17 cellular contexts compared by ENCODE assay signal in the genomic region with DNA sequence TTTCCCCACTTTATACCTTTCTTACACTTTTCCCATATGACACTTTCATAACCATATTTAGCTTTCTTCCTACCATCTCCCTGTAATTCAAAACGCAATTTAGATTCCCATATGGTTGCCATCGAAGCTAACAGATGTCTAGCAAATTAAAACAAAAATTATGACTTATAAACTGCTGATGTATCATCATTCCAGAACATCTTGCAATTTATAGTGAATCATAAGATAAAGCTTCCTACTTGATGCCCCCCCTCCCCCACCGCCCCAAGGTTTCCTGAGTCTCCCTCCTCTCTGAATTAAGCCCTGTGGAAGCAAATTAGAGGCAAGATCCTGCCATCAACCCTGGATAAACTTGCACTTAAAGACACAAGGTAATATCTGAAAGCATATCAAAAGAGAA. TPM values are rescaled to one million over a fixed set of nuclear protein-coding genes. Genes with fewer than 3 reads are reported as not detected.
DNase-seq lines count a peak whose midpoint lies in the region; ATAC-seq and TF ChIP-seq lines count a peak whose summit lies in the region.
"Had no signal": no experiment of that assay in that cellular context is flagged by ENCODE, and none has a peak within 500 bp of the region (broad histone marks: within the 10 kb centered on the region; RNA-seq: fewer than 3 reads in every experiment).

No MANE protein-coding gene starts in this region.

- no peak overlapping the region for H3K27ac Mint-ChIP-seq in effector memory CD8-positive, alpha-beta T cell
- H3K27ac Mint-ChIP-seq: activated CD4-positive, alpha-beta T cell treated with anti-CD3 and anti-CD28 coated beads for 36 hours; naive B cell; progenitor cell of endocrine pancreas; stimulated activated naive B cell treated with anti-CD40 and anti-IgM and Interleukin-4, amounts not matched to agents 10 μg/mL and 1 μg/mL and 100 μg/mL, for 72 hours had no signal

- peaks cover 40 to 61% of the 10 kb centered on the region in 2 donors for H3K4me1 Mint-ChIP-seq in effector memory CD8-positive, alpha-beta T cell (ENCODE audit: low read depth in 2 of 2)

- peak; percentile 85 for DNase-seq in HCEC 1CT
- DNase-seq in SJSA1 (ENCODE audit: low read depth in 1 of 2, low spot score in 2 of 2) = no peak
- no peak for DNase-seq in epithelial cell of prostate (ENCODE audit: low read depth, low spot score)
- DNase-seq in skeletal muscle cell (ENCODE audit: low read depth) = peak; percentile 41
- no peak for DNase-seq in effector memory CD8-positive, alpha-beta T cell
- DNase-seq in lower lobe of right lung = no peak
- no peak for DNase-seq in dedifferentiated amniotic fluid mesenchymal stem cell (ENCODE audit: extremely low spot score)
- DNase-seq: activated CD4-positive, alpha-beta T cell treated with anti-CD3 and anti-CD28 coated beads for 36 hours; activated naive CD4-positive, alpha-beta T cell; naive B cell; NCI-H1105 treated with DMSO at 0.1 percent for 48 hours; NCI-H345; SHP77; stimulated activated naive B cell treated with anti-CD40 and anti-IgM and Interleukin-4, amounts not matched to agents 10 μg/mL and 1 μg/mL and 100 μg/mL, for 72 hours; trophoblast cell had no signal

- H3K9me3 ChIP-seq in SJSA1 (replicated peaks) = no peaks in the 10 kb centered on the region
- H3K9me3 ChIP-seq in lower lobe of right lung = no peaks in the 10 kb centered on the region

- no peak overlapping the region for H3K4me3 ChIP-seq in SJSA1
- H3K4me3 ChIP-seq in skeletal muscle cell (ENCODE audit: low read depth, low read length) = no peak overlapping the region
- H3K4me3 ChIP-seq in lower lobe of right lung = no peak overlapping the region

- no peak overlapping the region for H3K4me3 Mint-ChIP-seq in effector memory CD8-positive, alpha-beta T cell
- H3K4me3 Mint-ChIP-seq: activated CD4-positive, alpha-beta T cell treated with anti-CD3 and anti-CD28 coated beads for 36 hours; stimulated activated naive B cell treated with anti-CD40 and anti-IgM and Interleukin-4, amounts not matched to agents 10 μg/mL and 1 μg/mL and 100 μg/mL, for 72 hours had no signal

- no peak for TF ChIP-seq CTCF in lower lobe of right lung (IDR thresholded peaks at IDR 0.05)

- H3K4me1 ChIP-seq in SJSA1 (replicated peaks) (peaks cover 43% of the 10 kb centered on the region), lower lobe of right lung (peaks cover 14% of the 10 kb centered on the region)

- H3K27ac ChIP-seq in SJSA1 = peak overlapping the region; percentile 83
- H3K27ac ChIP-seq in epithelial cell of prostate = peak overlapping the region; percentile 93
- H3K27ac ChIP-seq in lower lobe of right lung = no peak overlapping the region

- no peaks in the 10 kb centered on the region for H3K27me3 ChIP-seq in SJSA1 (replicated peaks)
- no peaks in the 10 kb centered on the region for H3K27me3 ChIP-seq in lower lobe of right lung (ENCODE audit: low read depth)

- intact Hi-C loops in lower lobe of right lung (cut with DNase I) = no loop called here

- no peaks in the 10 kb centered on the region for H3K27me3 Mint-ChIP-seq in effector memory CD8-positive, alpha-beta T cell
- H3K27me3 Mint-ChIP-seq: activated CD4-positive, alpha-beta T cell treated with anti-CD3 and anti-CD28 coated beads for 36 hours had no signal

- H3K9me3 Mint-ChIP-seq in effector memory CD8-positive, alpha-beta T cell = no peaks in the 10 kb centered on the region
- H3K9me3 Mint-ChIP-seq: naive B cell had no signal

- H3K36me3 Mint-ChIP-seq in effector memory CD8-positive, alpha-beta T cell (ENCODE audit: insufficient read depth) = peaks cover 3% of the 10 kb centered on the region

- no peak for ATAC-seq in effector memory CD8-positive, alpha-beta T cell (replicated peaks)
- ATAC-seq in lower lobe of right lung (no peak), GM21360 (IDR thresholded peaks at IDR 0.05; ENCODE audit: unreplicated experiment) (no peak)
- ATAC-seq: activated CD4-positive, alpha-beta T cell treated with anti-CD3 and anti-CD28 coated beads for 36 hours; stimulated activated naive B cell treated with anti-CD40 and anti-IgM and Interleukin-4, amounts not matched to agents 10 μg/mL and 1 μg/mL and 100 μg/mL, for 72 hours had no signal

- H3K36me3 ChIP-seq in SJSA1 = peaks cover under 1% of the 10 kb centered on the region
- H3K36me3 ChIP-seq in lower lobe of right lung = no peaks in the 10 kb centered on the region

RNA-seq across cellular contexts. Expression of gene TSPAN5, which starts 5.4 kb away (rescaled TPM):
- 18.0 and 20.0 TPM in 2 replicates for total RNA-seq in SJSA1 (2014; rRNA removed; shearing (Covaris generic))
- 5.7 TPM for total RNA-seq in lower lobe of right lung

Comparison
In these comparisons a context has a peak if more than half of its experiments do, and no peak if none do; other contexts are left out.
1. DNase-seq: peak in HCEC 1CT (single experiment) and skeletal muscle cell (single experiment); none in SJSA1 (0 of 2), epithelial cell of prostate (single experiment), effector memory CD8-positive, alpha-beta T cell (0 of 3), lower lobe of right lung (single experiment) and dedifferentiated amniotic fluid mesenchymal stem cell (single experiment).